Comparison of ENCODE assay signal across 24 cellular contexts in genomic region chr12:115697341-115697740, GRCh38.
A peak's percentile ranks its signal among the peaks of the same experiment; 100 is the strongest.
DNase-seq lines count a peak whose midpoint lies in the region; ATAC-seq, FAIRE-seq and TF ChIP-seq lines count a peak whose summit lies in the region.
"Had no signal": no experiment of that assay in that cellular context is flagged by ENCODE, and none has a peak within 500 bp of the region (broad histone marks: within the 10 kb centered on the region; RNA-seq: fewer than 3 reads in every experiment).

No MANE protein-coding gene starts in this region.

- CTCF ChIA-PET in HepG2 (lab: Yijun Ruan, JAX; ENCODE audit: low intra/inter-chr PET ratio, low total read pairs), result no interaction called here

- no peak for TF ChIP-seq RAD21 in HepG2 (CRISPR knock-in tag; IDR thresholded peaks at IDR 0.05)

- no peaks in the 10 kb centered on the region for H4K20me1 ChIP-seq in HepG2 (ENCODE audit: insufficient read depth, low read length)

- no peak for ATAC-seq in HepG2
- ATAC-seq: activated CD8-positive, alpha-beta T cell treated with anti-CD3 and anti-CD28 coated beads for 36 hours; natural killer cell; psoas muscle had no signal

- H3K9me3 ChIP-seq in vagina, result no peaks in the 10 kb centered on the region
- H3K9me3 ChIP-seq in HepG2 (ENCODE audit: low read length), result no peaks in the 10 kb centered on the region
- H3K9me3 ChIP-seq: Caco-2, psoas muscle, testis had no signal

- no peak for TF ChIP-seq POLR2A in vagina (IDR thresholded peaks at IDR 0.05)
- no peak for TF ChIP-seq POLR2A in HepG2 (IDR thresholded peaks at IDR 0.05; ENCODE audit: insufficient read depth in 1 of 2, low read depth in 2 of 2, low read length in 2 of 2)

- H3K4me1 ChIP-seq in vagina, result peaks cover 4% of the 10 kb centered on the region
- H3K4me1 ChIP-seq in HepG2 (ENCODE audit: insufficient read depth, low read length), result 0 out of 2 replicates have a peak, but pooled peaks cover 4% of the 10 kb centered on the region
- H3K4me1 ChIP-seq: Caco-2, psoas muscle, testis had no signal

- POLR2A ChIA-PET in HepG2 (lab: Yijun Ruan, JAX), result no interaction called here

- H3K4me3 ChIP-seq in vagina (no peak overlapping the region), HepG2 (replicated peaks in 1 of 3; ENCODE audit: insufficient read depth in 1 of 3, low read depth in 2 of 3, low read length in 3 of 3) (no peak overlapping the region)
- H3K4me3 ChIP-seq: psoas muscle, testis had no signal

- no peak for TF ChIP-seq CTCF in vagina (IDR thresholded peaks at IDR 0.05)
- no peak for TF ChIP-seq CTCF in HepG2 (CRISPR knock-in tag; IDR thresholded peaks at IDR 0.05)

- DNase-seq in DMS53 (lab: John Stamatoyannopoulos, UW) (peak; percentile 44), DMS53 treated with DMSO at 0.1 percent for 48 hours (lab: John Stamatoyannopoulos, UW; ENCODE audit: unreplicated experiment) (no peak), NCI-H2227 treated with DMSO at 0.1 percent for 48 hours (lab: John Stamatoyannopoulos, UW) (peak; percentile 37), amniotic epithelial cell (ENCODE audit: low read depth) (peak; percentile 8), vagina (ENCODE audit: extremely low spot score in 2 of 2) (no peak), HCEC 1CT (no peak), NCI-H526 (lab: John Stamatoyannopoulos, UW) (no peak), HepG2 (ENCODE audit: low spot score) (no peak)
- DNase-seq: activated B cell treated with CpG ODN at 0.5 μM for 24 hours; activated CD8-positive, alpha-beta T cell treated with anti-CD3 and anti-CD28 coated beads for 36 hours; activated T-cell treated with anti-CD3 and anti-CD28 coated beads, Interleukin-2, amount 50 U/mL, for 48 hours; Caco-2; GDM1; islet precursor cell; natural killer cell; NK-92 treated with Interleukin-12 subunit alpha and Interleukin-12 subunit beta, amount 100 ng/mL, for 24 hours; psoas muscle; T-helper 2 cell; testis had no signal

- intact Hi-C loops in vagina (cut with DNase I) (no loop called here), HepG2 (cut with micrococcal nuclease; ENCODE audit: unreplicated experiment) (no loop called here)

- in situ Hi-C loops in HepG2 (cut with HindIII; ENCODE audit: extremely low pct_ligation_motif_present, low pct_unique_long_range_greater_than_20kb), result no loop called here

- H3K27me3 ChIP-seq in vagina (no peaks in the 10 kb centered on the region), HepG2 (ENCODE audit: control insufficient read depth in 1 of 2, insufficient read depth in 2 of 2, low read length in 2 of 2) (no peaks in the 10 kb centered on the region)
- H3K27me3 ChIP-seq: testis had no signal

- H3K4me2 ChIP-seq in HepG2 (ENCODE audit: low read depth, low read length), result no peak overlapping the region
- H3K4me2 ChIP-seq: KMS-11 had no signal

- no peak for FAIRE-seq in HepG2 (lab: Jason Lieb, UNC)
- FAIRE-seq: colon, endometrium, GM12892 had no signal

- WGBS in HepG2 (ENCODE audit: low lambda C conversion rate), result 38% methylated on average over 5 of the region's 5 CpGs

- H3K79me2 ChIP-seq in HepG2 (ENCODE audit: insufficient read depth, low read length), result no peaks in the 10 kb centered on the region

- H2AFZ ChIP-seq in HepG2 (ENCODE audit: low read length), result no peak overlapping the region

- no peaks in the 10 kb centered on the region for H3K36me3 ChIP-seq in vagina
- no peaks in the 10 kb centered on the region for H3K36me3 ChIP-seq in HepG2 (replicated peaks in 1 of 2; ENCODE audit: control insufficient read depth in 1 of 2, insufficient read depth in 2 of 2, low read length in 2 of 2)

- no peak overlapping the region for H3K9ac ChIP-seq in HepG2 (ENCODE audit: insufficient read depth, low read depth, low read length)
- H3K9ac ChIP-seq: KMS-11 had no signal

- peak overlapping the region; percentile 13 for H3K27ac ChIP-seq in vagina
- H3K27ac ChIP-seq in HepG2 (ENCODE audit: extremely low read length, insufficient read depth, low read length), result no peak overlapping the region
- H3K27ac ChIP-seq: 22Rv1, KMS-11, psoas muscle, testis had no signal

- BruUV-seq in HepG2 (replicated peaks; lab: Mats Ljungman, UMichigan), result no TSS peak

- TF ChIP-seq EP300 in HepG2 (IDR thresholded peaks at IDR 0.05; ENCODE audit: low read depth in 2 of 2, low read length in 2 of 2) (no peak), HepG2 (CRISPR knock-in tag; IDR thresholded peaks at IDR 0.05; ENCODE audit: borderline replicate concordance) (no peak)

TF ChIP-seq in HepG2, 621 proteins besides CTCF, POLR2A, EP300 and RAD21:
- no peak for TF ChIP-seq TP53 (CRISPR knock-in tag; conservative IDR thresholded peaks at IDR 0.05)
- TF ChIP-seq MAFG (CRISPR knock-in tag; IDR thresholded peaks at IDR 0.05), result no peak
- TF ChIP-seq ZNF274 (CRISPR knock-in tag; IDR thresholded peaks at IDR 0.05), result no peak
- no peak for TF ChIP-seq SOX5 (CRISPR knock-in tag; IDR thresholded peaks at IDR 0.05; ENCODE audit: borderline replicate concordance)
- TF ChIP-seq U2AF1 (optimal IDR thresholded peaks at IDR 0.05; ENCODE audit: low read depth, low read length), result no peak
- TF ChIP-seq HNRNPLL (IDR thresholded peaks at IDR 0.05; ENCODE audit: low read depth, low read length, poor library complexity, severe bottlenecking), result no peak
- TF ChIP-seq HIVEP1 (CRISPR knock-in tag; IDR thresholded peaks at IDR 0.05), result no peak
- TF ChIP-seq MXD1 (CRISPR knock-in tag; IDR thresholded peaks at IDR 0.05), result no peak
- TF ChIP-seq, protein P1, sequence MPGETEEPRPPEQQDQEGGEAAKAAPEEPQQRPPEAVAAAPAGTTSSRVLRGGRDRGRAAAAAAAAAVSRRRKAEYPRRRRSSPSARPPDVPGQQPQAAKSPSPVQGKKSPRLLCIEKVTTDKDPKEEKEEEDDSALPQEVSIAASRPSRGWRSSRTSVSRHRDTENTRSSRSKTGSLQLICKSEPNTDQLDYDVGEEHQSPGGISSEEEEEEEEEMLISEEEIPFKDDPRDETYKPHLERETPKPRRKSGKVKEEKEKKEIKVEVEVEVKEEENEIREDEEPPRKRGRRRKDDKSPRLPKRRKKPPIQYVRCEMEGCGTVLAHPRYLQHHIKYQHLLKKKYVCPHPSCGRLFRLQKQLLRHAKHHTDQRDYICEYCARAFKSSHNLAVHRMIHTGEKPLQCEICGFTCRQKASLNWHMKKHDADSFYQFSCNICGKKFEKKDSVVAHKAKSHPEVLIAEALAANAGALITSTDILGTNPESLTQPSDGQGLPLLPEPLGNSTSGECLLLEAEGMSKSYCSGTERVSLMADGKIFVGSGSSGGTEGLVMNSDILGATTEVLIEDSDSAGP (CRISPR knock-in tag; IDR thresholded peaks at IDR 0.05; ENCODE audit: borderline replicate concordance), result no peak
- no peak for TF ChIP-seq ZSCAN31 (CRISPR knock-in tag; IDR thresholded peaks at IDR 0.05; ENCODE audit: low read depth)
- TF ChIP-seq MAF1 (CRISPR knock-in tag; IDR thresholded peaks at IDR 0.05; ENCODE audit: borderline replicate concordance), result no peak
TF ChIP-seq in HepG2: peak in this region for 0.

Comparison
In these comparisons a context has a peak if more than half of its experiments do, and no peak if none do; other contexts are left out.
1. DNase-seq: peak in DMS53 (single experiment), NCI-H2227 treated with DMSO at 0.1 percent for 48 hours (single experiment) and amniotic epithelial cell (single experiment); none in DMS53 treated with DMSO at 0.1 percent for 48 hours (single experiment), vagina (0 of 2), HCEC 1CT (single experiment), NCI-H526 (0 of 2) and HepG2 (single experiment).